In genomic region chr14:92924247-92924646, GRCh38 we compare ENCODE assay signal across 17 cellular contexts. TPM values are rescaled to one million over a fixed set of nuclear protein-coding genes. Genes with fewer than 3 reads are reported as not detected.
DNase-seq lines count a peak whose midpoint lies in the region; ATAC-seq and TF ChIP-seq lines count a peak whose summit lies in the region.
"Had no signal": no experiment of that assay in that cellular context is flagged by ENCODE, and none has a peak within 500 bp of the region (broad histone marks: within the 10 kb centered on the region; RNA-seq: fewer than 3 reads in every experiment).

No MANE protein-coding gene starts in this region.

- H3K36me3 Mint-ChIP-seq in activated B cell treated with CpG ODN at 0.5 μM for 24 hours (ENCODE audit: low read depth) = no peaks in the 10 kb centered on the region
- no peaks in the 10 kb centered on the region for H3K36me3 Mint-ChIP-seq in neural crest cell (ENCODE audit: low read depth)

- POLR2A ChIA-PET in activated B cell treated with CpG ODN at 0.5 μM for 24 hours (lab: Charles Lee) = no interaction called here

- no peaks in the 10 kb centered on the region for H3K36me3 ChIP-seq in HUES6 (ENCODE audit: control insufficient read depth, insufficient read depth, low read length)
- H3K36me3 ChIP-seq in breast epithelium = no peaks in the 10 kb centered on the region

- H3K27me3 Mint-ChIP-seq in activated B cell treated with CpG ODN at 0.5 μM for 24 hours (peaks cover 20% of the 10 kb centered on the region), neural crest cell (ENCODE audit: low read depth) (peaks cover 76% of the 10 kb centered on the region)

- peak overlapping the region; percentile 61 for H3K4me3 ChIP-seq in HUES6 (ENCODE audit: low read depth, low read length)
- no peak overlapping the region for H3K4me3 ChIP-seq in breast epithelium

- H3K9ac ChIP-seq in HUES6 (ENCODE audit: low read length) = no peak overlapping the region

- peak; percentile 60 for ATAC-seq in activated B cell treated with CpG ODN at 0.5 μM for 24 hours (ENCODE audit: low read depth)
- ATAC-seq in HG03159 (IDR thresholded peaks at IDR 0.05; ENCODE audit: unreplicated experiment) = no peak
- ATAC-seq: foreskin keratinocyte had no signal

- H3K27ac ChIP-seq in HUES6 (ENCODE audit: low read depth, low read length) (no peak overlapping the region), breast epithelium (no peak overlapping the region)
- H3K27ac ChIP-seq: C4-2B, foreskin keratinocyte had no signal

- H3K27me3 ChIP-seq in HUES6 (ENCODE audit: control insufficient read depth, insufficient read depth, low read length) (peaks cover 71% of the 10 kb centered on the region), breast epithelium (peaks cover 4 to 36% of the 10 kb centered on the region in 2 donors)

- H3K9me3 Mint-ChIP-seq in activated B cell treated with CpG ODN at 0.5 μM for 24 hours (no peaks in the 10 kb centered on the region), neural crest cell (no peaks in the 10 kb centered on the region)
- H3K9me3 Mint-ChIP-seq: activated naive CD4-positive, alpha-beta T cell treated with anti-CD3 and anti-CD28 coated beads, Interleukin-2, amount 50 U/mL, for 24 hours had no signal

- in situ Hi-C loops in G401 (cut with HindIII; ENCODE audit: low sequenced_read_pairs) = no loop called here

- intact Hi-C loops in activated B cell treated with CpG ODN at 0.5 μM for 24 hours (cut with micrococcal nuclease) (no loop called here), breast epithelium (cut with DNase I; ENCODE audit: low total_unique reads) (no loop called here)

- H3K27ac Mint-ChIP-seq in activated B cell treated with CpG ODN at 0.5 μM for 24 hours (no peak overlapping the region), neural crest cell (ENCODE audit: unreplicated experiment) (no peak overlapping the region)
- H3K27ac Mint-ChIP-seq: activated naive CD4-positive, alpha-beta T cell treated with anti-CD3 and anti-CD28 coated beads, Interleukin-2, amount 50 U/mL, for 24 hours had no signal

- no peak for TF ChIP-seq POLR2A in breast epithelium (IDR thresholded peaks at IDR 0.05)

- H3K4me1 ChIP-seq in HUES6 (ENCODE audit: control insufficient read depth, insufficient read depth, low read length) (peaks cover 9% of the 10 kb centered on the region), breast epithelium (no peaks in the 10 kb centered on the region)

- H3K9me3 ChIP-seq in HUES6 (ENCODE audit: control insufficient read depth, insufficient read depth, low read depth, low read length) (no peaks in the 10 kb centered on the region), breast epithelium (no peaks in the 10 kb centered on the region)

- TF ChIP-seq CTCF in activated B cell treated with CpG ODN at 0.5 μM for 24 hours (IDR thresholded peaks at IDR 0.05) (no peak), neural crest cell (conservative IDR thresholded peaks at IDR 0.05) (no peak), breast epithelium (IDR thresholded peaks at IDR 0.05) (no peak)

- H3K4me1 Mint-ChIP-seq in activated B cell treated with CpG ODN at 0.5 μM for 24 hours (peaks cover 15% of the 10 kb centered on the region), neural crest cell (peaks cover 5% of the 10 kb centered on the region)

- H3K4me3 Mint-ChIP-seq in activated B cell treated with CpG ODN at 0.5 μM for 24 hours (no peak overlapping the region), neural crest cell (peak overlapping the region; percentile 57)
- H3K4me3 Mint-ChIP-seq: activated naive CD4-positive, alpha-beta T cell treated with anti-CD3 and anti-CD28 coated beads, Interleukin-2, amount 50 U/mL, for 24 hours had no signal

- CTCF ChIA-PET in activated B cell treated with CpG ODN at 0.5 μM for 24 hours (lab: Charles Lee) = no interaction called here

- peak; percentile 44 for DNase-seq in DMS79 treated with DMSO at 0.1 percent for 48 hours (lab: John Stamatoyannopoulos, UW)
- DNase-seq in activated B cell treated with CpG ODN at 0.5 μM for 24 hours = no peak
- no peak for DNase-seq in neural crest cell (ENCODE audit: low read depth, low spot score)
- no peak for DNase-seq in G401 (ENCODE audit: low spot score)
- DNase-seq in breast epithelium (ENCODE audit: low spot score in 2 of 2) = no peak
- DNase-seq: activated CD4-positive, alpha-beta T cell treated with anti-CD3 and anti-CD28 coated beads for 1 hour; effector CD8-positive, alpha-beta T cell; foreskin keratinocyte; islet precursor cell had no signal

RNA-seq across cellular contexts. Expression of gene CHGA, which starts 1.3 kb away (rescaled TPM):
- total RNA-seq in activated B cell treated with CpG ODN at 0.5 μM for 24 hours (not detected in 2 replicates), neural crest cell (3.0 and 4.3 TPM in 2 replicates), breast epithelium (1 to 10 TPM in 1 of 3 donors, under 1 TPM in 1, not detected in 1; 0.98 to 1.3 TPM)
- total RNA-seq in G401 (2014; rRNA removed; shearing (Covaris generic)) = 0.24 TPM in 1 of 2 replicates, not detected in the other
- total RNA-seq: bronchial epithelial cell; foreskin keratinocyte; HT-29; mononuclear cell; T-helper 1 cell treated with Interleukin-12 subunit alpha and Interleukin-12 subunit beta and Interleukin-4 antibody, amounts not matched to agents 30 ng/mL and 1 ng/mL, for 36 hours had no signal
